ENCODE assay signal across 9 cellular contexts in the genomic region with DNA sequence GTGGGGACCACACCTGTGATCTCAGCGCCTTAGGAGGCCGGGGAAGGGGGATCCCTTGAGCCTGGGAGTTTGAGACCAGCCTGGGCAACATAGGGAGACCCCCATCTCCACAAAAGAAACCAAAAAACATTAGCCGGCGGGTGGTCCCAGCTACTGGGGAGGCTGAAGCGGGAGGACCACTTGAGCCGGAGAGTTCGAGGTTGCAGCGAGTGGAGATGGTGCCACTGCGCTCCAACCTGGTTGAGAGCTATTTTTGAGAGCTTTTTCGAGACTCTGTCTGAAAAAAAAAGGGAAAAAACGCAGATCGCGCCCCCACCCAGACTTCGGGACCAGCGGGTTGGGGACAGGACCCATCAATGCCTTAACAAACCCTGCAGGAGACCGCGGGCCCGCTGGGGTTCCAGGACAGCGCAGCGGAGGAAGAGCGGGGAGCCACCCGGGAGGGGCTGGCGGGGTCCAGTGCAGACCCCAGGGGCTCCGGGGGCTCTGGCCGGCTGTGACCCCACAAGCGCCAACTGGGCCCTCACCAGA. TPM values are rescaled to one million over a fixed set of nuclear protein-coding genes. Genes with fewer than 3 reads are reported as not detected.
DNase-seq lines count a peak whose midpoint lies in the region; ATAC-seq and TF ChIP-seq lines count a peak whose summit lies in the region.
"Had no signal": no experiment of that assay in that cellular context is flagged by ENCODE, and none has a peak within 500 bp of the region (broad histone marks: within the 10 kb centered on the region; RNA-seq: fewer than 3 reads in every experiment).

No MANE protein-coding gene starts in this region.

- no peak for TF ChIP-seq CTCF in 22Rv1 (IDR thresholded peaks at IDR 0.05)
- no peak for TF ChIP-seq CTCF in natural killer cell (IDR thresholded peaks at IDR 0.05)
- no peak for TF ChIP-seq CTCF in gastroesophageal sphincter (IDR thresholded peaks at IDR 0.05)

- no peaks in the 10 kb centered on the region for H3K9me3 ChIP-seq in HUES64 (ENCODE audit: insufficient read depth, low read depth, low read length)
- peaks cover 0 to 10% (median 0%) of the 10 kb centered on the region in 3 donors for H3K9me3 ChIP-seq in gastroesophageal sphincter

- H3K4me1 Mint-ChIP-seq in dendritic cell treated with granulocyte-macrophage colony-stimulating factor and Interleukin-4, amounts not matched to agents 40 ng/mL and 50 ng/mL, for 4 days (ENCODE audit: low read depth), result peaks cover 22% of the 10 kb centered on the region
- H3K4me1 Mint-ChIP-seq in natural killer cell, result peaks cover 14 to 19% of the 10 kb centered on the region in 2 donors

- DNase-seq in natural killer cell (no peak), substantia nigra (lab: John Stamatoyannopoulos, UW) (no peak), NOMO-1 treated with DMSO at 0.1 percent for 48 hours (lab: John Stamatoyannopoulos, UW; ENCODE audit: unreplicated experiment) (no peak)
- DNase-seq: cerebellar nuclear complex had no signal

- ATAC-seq in natural killer cell (no peak), gastroesophageal sphincter (no peak), GM21360 (IDR thresholded peaks at IDR 0.05; ENCODE audit: unreplicated experiment) (no peak)

- H3K9ac ChIP-seq in HUES64 (ENCODE audit: low read depth, low read length), result peak overlapping the region; percentile 69; the same call in 1 of the 2 replicates

- no peaks in the 10 kb centered on the region for H3K36me3 ChIP-seq in HUES64 (ENCODE audit: insufficient read depth, low read length)
- H3K36me3 ChIP-seq in gastroesophageal sphincter, result peaks cover 0 to 6% of the 10 kb centered on the region in 2 donors

- 12% methylated on average over 26 of the region's 26 CpGs for WGBS in HUES64
- WGBS in gastroesophageal sphincter (ENCODE audit: low coverage in 1 of 2), 2 donors, result 6 to 8% methylated on average over 8 to 9 of the region's 26 CpGs

- no peak for TF ChIP-seq POLR2A in gastroesophageal sphincter (IDR thresholded peaks at IDR 0.05)

- H3K4me3 Mint-ChIP-seq in dendritic cell treated with granulocyte-macrophage colony-stimulating factor and Interleukin-4, amounts not matched to agents 40 ng/mL and 50 ng/mL, for 4 days, result peak overlapping the region; percentile 52
- peak overlapping the region; percentile 90 for H3K4me3 Mint-ChIP-seq in natural killer cell

- H3K27ac Mint-ChIP-seq in dendritic cell treated with granulocyte-macrophage colony-stimulating factor and Interleukin-4, amounts not matched to agents 40 ng/mL and 50 ng/mL, for 4 days, result no peak overlapping the region
- peak overlapping the region; percentile 86 to 89 for H3K27ac Mint-ChIP-seq in natural killer cell

- H3K4me3 ChIP-seq in HUES64 (ENCODE audit: low read length) (peak overlapping the region; percentile 51), gastroesophageal sphincter (peak overlapping the region in 1 of 2 donors; percentile 49)

- peaks cover 57% of the 10 kb centered on the region for H3K27me3 ChIP-seq in HUES64 (ENCODE audit: insufficient read depth, low read length)
- H3K27me3 ChIP-seq in gastroesophageal sphincter, result peaks cover 74% of the 10 kb centered on the region

- TF ChIP-seq EP300 in gastroesophageal sphincter (IDR thresholded peaks at IDR 0.05), result no peak

- H3K27me3 Mint-ChIP-seq in dendritic cell treated with granulocyte-macrophage colony-stimulating factor and Interleukin-4, amounts not matched to agents 40 ng/mL and 50 ng/mL, for 4 days, result peaks cover 69% of the 10 kb centered on the region
- H3K27me3 Mint-ChIP-seq in natural killer cell (ENCODE audit: low read depth in 2 of 2), result no peaks in the 10 kb centered on the region

- H3K36me3 Mint-ChIP-seq in dendritic cell treated with granulocyte-macrophage colony-stimulating factor and Interleukin-4, amounts not matched to agents 40 ng/mL and 50 ng/mL, for 4 days (ENCODE audit: low read depth), result no peaks in the 10 kb centered on the region
- no peaks in the 10 kb centered on the region for H3K36me3 Mint-ChIP-seq in natural killer cell

- no peaks in the 10 kb centered on the region for H3K9me3 Mint-ChIP-seq in dendritic cell treated with granulocyte-macrophage colony-stimulating factor and Interleukin-4, amounts not matched to agents 40 ng/mL and 50 ng/mL, for 4 days
- no peaks in the 10 kb centered on the region for H3K9me3 Mint-ChIP-seq in natural killer cell

- H3K4me1 ChIP-seq in HUES64 (ENCODE audit: insufficient read depth, low read length), result peaks cover 6% of the 10 kb centered on the region; the same call in 1 of the 2 replicates
- peaks cover 0 to 37% (median 26%) of the 10 kb centered on the region in 3 donors for H3K4me1 ChIP-seq in gastroesophageal sphincter

- H3K27ac ChIP-seq in 22Rv1, result peak overlapping the region; percentile 83
- no peak overlapping the region for H3K27ac ChIP-seq in HUES64 (ENCODE audit: low read depth, low read length)
- no peak overlapping the region for H3K27ac ChIP-seq in substantia nigra (ENCODE audit: low read depth, low read length, poor library complexity, severe bottlenecking)
- peak overlapping the region in 1 of 4 donors; percentile 45 for H3K27ac ChIP-seq in gastroesophageal sphincter

- intact Hi-C loops in dendritic cell treated with granulocyte-macrophage colony-stimulating factor and Interleukin-4, amounts not matched to agents 40 ng/mL and 50 ng/mL, for 4 days (cut with micrococcal nuclease), result no loop called here
- intact Hi-C loops in natural killer cell (cut with micrococcal nuclease), result loop anchor here (1.0 kb wide), 1 partner anchor 11 kb away; no protein-coding TSS in a partner anchor

RNA-seq across cellular contexts. Expression of a gene that starts 0.8 kb away (rescaled TPM):
- polyA plus RNA-seq in HUES64 (2013, experiment 1 of 2), result 1.7 TPM
- polyA plus RNA-seq in HUES64 (2013, experiment 2 of 2), result 4.2 TPM
- total RNA-seq in natural killer cell (10 to 100 TPM; 17.7 to 21.7 (median 19.9) TPM), gastroesophageal sphincter (10 to 100 TPM in 1 of 4 donors, 1 to 10 TPM in 3; 1.1 to 14.2 (median 3.0) TPM)

RNA-seq across cellular contexts. Expression of a gene that starts 19.0 kb away (rescaled TPM):
- 50.1 TPM for polyA plus RNA-seq in HUES64 (2013, experiment 1 of 2)
- polyA plus RNA-seq in HUES64 (2013, experiment 2 of 2), result 45.6 TPM
- 10 to 100 TPM; 29.4 to 34.7 (median 29.7) TPM for total RNA-seq in natural killer cell
- 100 to 1,000 TPM in 3 of 4 donors, 10 to 100 TPM in 1; 63.7 to 107 (median 103) TPM for total RNA-seq in gastroesophageal sphincter

RNA-seq across cellular contexts. Expression of a gene that starts 19.0 kb away (rescaled TPM):
- 14.9 TPM for polyA plus RNA-seq in HUES64 (2013, experiment 1 of 2)
- 14.2 TPM for polyA plus RNA-seq in HUES64 (2013, experiment 2 of 2)
- total RNA-seq in natural killer cell (10 to 100 TPM; 58.7 to 65.9 (median 62.0) TPM), gastroesophageal sphincter (10 to 100 TPM; 45.1 to 55.3 (median 50.5) TPM)

RNA-seq across cellular contexts. Expression of a gene that starts 23.2 kb away (rescaled TPM):
- polyA plus RNA-seq in HUES64 (2013, experiment 1 of 2), result 181 TPM
- polyA plus RNA-seq in HUES64 (2013, experiment 2 of 2), result 205 TPM
- 100 to 1,000 TPM; 367 to 412 (median 383) TPM for total RNA-seq in natural killer cell
- 10 to 100 TPM; 53.3 to 95.9 (median 76.9) TPM for total RNA-seq in gastroesophageal sphincter
